ENCODE assay signal across 9 cellular contexts in genomic region chr1:31633117-31633516, GRCh38. TPM values are rescaled to one million over a fixed set of nuclear protein-coding genes. Genes with fewer than 3 reads are reported as not detected.
DNase-seq lines count a peak whose midpoint lies in the region; ATAC-seq and TF ChIP-seq lines count a peak whose summit lies in the region.
"Had no signal": no experiment of that assay in that cellular context is flagged by ENCODE, and none has a peak within 500 bp of the region (broad histone marks: within the 10 kb centered on the region; RNA-seq: fewer than 3 reads in every experiment).

No MANE protein-coding gene starts in this region.

- TF ChIP-seq CTCF in OCI-LY1 (IDR thresholded peaks at IDR 0.05; ENCODE audit: low read length): peak; percentile 58
- peak; percentile 72 for TF ChIP-seq CTCF in epithelial cell of proximal tubule (conservative IDR thresholded peaks at IDR 0.05; ENCODE audit: low read depth, low read length)

- H3K9me3 Mint-ChIP-seq in activated T-cell treated with anti-CD3 and anti-CD28 coated beads, Interleukin-2, amount 50 U/mL, for 4 hours: no peaks in the 10 kb centered on the region
- H3K9me3 Mint-ChIP-seq: stimulated activated naive B cell treated with anti-CD40 and anti-IgM and Interleukin-4, amounts not matched to agents 10 μg/mL and 1 μg/mL and 100 μg/mL, for 72 hours had no signal

- H3K9me3 ChIP-seq in OCI-LY1 (ENCODE audit: low read length): no peaks in the 10 kb centered on the region

- H3K4me1 Mint-ChIP-seq in activated T-cell treated with anti-CD3 and anti-CD28 coated beads, Interleukin-2, amount 50 U/mL, for 4 hours (ENCODE audit: low read depth): peaks cover 16% of the 10 kb centered on the region

- no peaks in the 10 kb centered on the region for H3K9me2 ChIP-seq in OCI-LY1 (ENCODE audit: low read depth, low read length)

- no peaks in the 10 kb centered on the region for H4K20me1 ChIP-seq in OCI-LY1 (ENCODE audit: insufficient read depth, low read length)

- H3K9ac ChIP-seq in OCI-LY1 (ENCODE audit: low read length): no peak overlapping the region

- ATAC-seq in activated T-cell treated with anti-CD3 and anti-CD28 coated beads, Interleukin-2, amount 50 U/mL, for 4 hours: no peak
- ATAC-seq in GM21619 (IDR thresholded peaks at IDR 0.05; ENCODE audit: unreplicated experiment) (no peak), GM21447 (IDR thresholded peaks at IDR 0.05; ENCODE audit: unreplicated experiment) (no peak), HG02840 (IDR thresholded peaks at IDR 0.05; ENCODE audit: low FRiP score, unreplicated experiment) (no peak)

- peak; percentile 59 to 63 for DNase-seq in activated T-cell treated with anti-CD3 and anti-CD28 coated beads, Interleukin-2, amount 50 U/mL, for 48 hours
- DNase-seq in activated T-cell treated with anti-CD3 and anti-CD28 coated beads, Interleukin-2, amount 50 U/mL, for 4 hours: no peak
- DNase-seq in epithelial cell of proximal tubule (ENCODE audit: low read depth): no peak
- peak; percentile 7 for DNase-seq in stimulated activated CD8-positive, alpha-beta memory T cell treated with anti-CD3 and anti-CD28 coated beads, Interleukin-4, amount 100 ng/mL, for 24 hours (ENCODE audit: low read depth)
- DNase-seq: stimulated activated naive B cell treated with anti-CD40 and anti-IgM and Interleukin-4, amounts not matched to agents 10 μg/mL and 1 μg/mL and 100 μg/mL, for 72 hours had no signal

- peaks cover 2% of the 10 kb centered on the region for H3K4me1 ChIP-seq in OCI-LY1 (ENCODE audit: insufficient read depth, low read length, severe bottlenecking)

- no peaks in the 10 kb centered on the region for H3K27me3 ChIP-seq in OCI-LY1 (ENCODE audit: insufficient read depth, low read length)

- H3K79me2 ChIP-seq in OCI-LY1 (ENCODE audit: insufficient read depth, low read length): peaks cover 14% of the 10 kb centered on the region

- no peak overlapping the region for H3K4me3 Mint-ChIP-seq in activated T-cell treated with anti-CD3 and anti-CD28 coated beads, Interleukin-2, amount 50 U/mL, for 4 hours
- H3K4me3 Mint-ChIP-seq: stimulated activated naive B cell treated with anti-CD40 and anti-IgM and Interleukin-4, amounts not matched to agents 10 μg/mL and 1 μg/mL and 100 μg/mL, for 72 hours had no signal

- no peaks in the 10 kb centered on the region for H3K27me3 Mint-ChIP-seq in activated T-cell treated with anti-CD3 and anti-CD28 coated beads, Interleukin-2, amount 50 U/mL, for 4 hours (ENCODE audit: low read depth)
- H3K27me3 Mint-ChIP-seq: stimulated activated naive B cell treated with anti-CD40 and anti-IgM and Interleukin-4, amounts not matched to agents 10 μg/mL and 1 μg/mL and 100 μg/mL, for 72 hours had no signal

- H3F3A ChIP-seq in OCI-LY1 (ENCODE audit: insufficient read depth, low read length): no peaks in the 10 kb centered on the region

- peaks cover 32% of the 10 kb centered on the region for H3K36me3 Mint-ChIP-seq in activated T-cell treated with anti-CD3 and anti-CD28 coated beads, Interleukin-2, amount 50 U/mL, for 4 hours (ENCODE audit: insufficient read depth)

- H3K27ac ChIP-seq in OCI-LY1 (ENCODE audit: low read depth, low read length, poor library complexity, severe bottlenecking): no peak overlapping the region

- peaks cover 70% of the 10 kb centered on the region for H3K36me3 ChIP-seq in OCI-LY1 (ENCODE audit: insufficient read depth, low read length)

- H3K4me2 ChIP-seq in OCI-LY1 (ENCODE audit: low read length): no peak overlapping the region

- no peak overlapping the region for H3K4me3 ChIP-seq in OCI-LY1 (ENCODE audit: low read depth, low read length, poor library complexity, severe bottlenecking)
- no peak overlapping the region for H3K4me3 ChIP-seq in epithelial cell of proximal tubule (ENCODE audit: low read depth, low read length)

- H2AFZ ChIP-seq in OCI-LY1 (ENCODE audit: low read length): no peak overlapping the region

RNA-seq across cellular contexts. Expression of gene PEF1, which starts 11.6 kb away (rescaled TPM):
- total RNA-seq in activated T-cell treated with anti-CD3 and anti-CD28 coated beads, Interleukin-2, amount 50 U/mL, for 4 hours: 10 to 100 TPM; 67.0 to 73.9 (median 71.5) TPM
- total RNA-seq in epithelial cell of proximal tubule: 71.7 and 116 TPM in 2 replicates

RNA-seq across cellular contexts. Expression of gene HCRTR1, which starts 15.6 kb away (rescaled TPM):
- not detected for total RNA-seq in activated T-cell treated with anti-CD3 and anti-CD28 coated beads, Interleukin-2, amount 50 U/mL, for 4 hours
- total RNA-seq in epithelial cell of proximal tubule: not detected in 2 replicates

RNA-seq across cellular contexts. Expression of gene TINAGL1, which starts 56.8 kb away (rescaled TPM):
- under 1 TPM in 2 of 3 donors, not detected in 1; 0.18 to 0.38 TPM for total RNA-seq in activated T-cell treated with anti-CD3 and anti-CD28 coated beads, Interleukin-2, amount 50 U/mL, for 4 hours
- 215 and 230 TPM in 2 replicates for total RNA-seq in epithelial cell of proximal tubule

Comparison
In these comparisons a context has a peak if more than half of its experiments do, and no peak if none do; other contexts are left out.
1. DNase-seq: peak in activated T-cell treated with anti-CD3 and anti-CD28 coated beads, Interleukin-2, amount 50 U/mL, for 48 hours (2 of 2) and stimulated activated CD8-positive, alpha-beta memory T cell treated with anti-CD3 and anti-CD28 coated beads, Interleukin-4, amount 100 ng/mL, for 24 hours (single experiment); none in activated T-cell treated with anti-CD3 and anti-CD28 coated beads, Interleukin-2, amount 50 U/mL, for 4 hours (single experiment) and epithelial cell of proximal tubule (single experiment).
2. RNA of gene TINAGL1, which starts 56.8 kb away (total RNA-seq): 215 to 230 TPM in epithelial cell of proximal tubule; 0.18 to 0.38 TPM in activated T-cell treated with anti-CD3 and anti-CD28 coated beads, Interleukin-2, amount 50 U/mL, for 4 hours; every median in the first group is over 100 times any median in the second.